In genomic region chr4:142356797-142357196, GRCh38 we compare ENCODE assay signal across 1 cellular context.
TF ChIP-seq lines count a peak whose summit lies in the region.

No MANE protein-coding gene starts in this region.

TF ChIP-seq in H1, 55 proteins besides CTCF, POLR2A, EP300 and RAD21:
- no peak for TF ChIP-seq CBX5 (IDR thresholded peaks at IDR 0.05; ENCODE audit: low read depth, low read length)
- TF ChIP-seq JUN (IDR thresholded peaks at IDR 0.05; ENCODE audit: low read depth, low read length), result no peak
- no peak for TF ChIP-seq JUND (IDR thresholded peaks at IDR 0.05; ENCODE audit: low read length)
- TF ChIP-seq CBX8 (IDR thresholded peaks at IDR 0.05; ENCODE audit: borderline replicate concordance, low read depth, low read length), result no peak
- TF ChIP-seq CHD1 (IDR thresholded peaks at IDR 0.05; ENCODE audit: low read depth, low read length), result no peak
- TF ChIP-seq BCL11A (IDR thresholded peaks at IDR 0.05; ENCODE audit: low read depth in 2 of 2, low read length in 2 of 2), result no peak
- no peak for TF ChIP-seq TAF1 (IDR thresholded peaks at IDR 0.05; ENCODE audit: low read depth, low read length)
- no peak for TF ChIP-seq GTF2F1 (IDR thresholded peaks at IDR 0.05; ENCODE audit: borderline replicate concordance, low read depth, low read length)
- no peak for TF ChIP-seq BRCA1 (IDR thresholded peaks at IDR 0.05; ENCODE audit: low read depth, low read length)
